In the genomic region with DNA sequence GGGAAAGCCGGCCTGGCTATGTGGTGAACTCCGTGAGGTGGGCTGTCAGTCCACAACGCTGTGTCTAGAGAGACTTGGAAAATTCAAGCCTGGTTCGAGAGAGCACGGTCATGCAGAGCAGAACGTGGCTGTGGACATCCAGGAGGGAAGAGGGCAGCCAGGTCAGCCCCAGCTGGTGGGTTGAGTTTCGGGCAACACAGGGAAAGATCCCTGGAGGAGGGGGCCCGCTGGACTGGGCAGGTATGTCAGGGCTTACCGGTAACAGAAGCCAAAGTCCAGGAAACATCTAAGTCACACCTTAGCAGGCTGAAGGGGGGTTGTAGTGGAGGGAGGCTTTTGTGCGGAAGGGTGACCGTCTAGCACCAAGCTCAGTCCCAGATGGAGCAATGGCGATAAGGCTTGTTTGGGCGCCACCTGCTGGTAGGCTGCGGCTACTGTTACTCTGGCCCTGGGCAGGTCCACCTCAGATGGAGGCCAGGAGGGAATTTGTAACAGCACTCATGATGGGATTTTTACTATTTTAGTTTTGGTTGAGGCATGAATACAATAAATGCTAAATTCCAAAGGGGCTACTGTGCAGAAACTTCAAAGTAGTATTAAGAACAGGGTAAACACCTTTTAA, we compare ENCODE assay signal across 8 cellular contexts.
A peak's percentile ranks its signal among the peaks of the same experiment; 100 is the strongest.
DNase-seq lines count a peak whose midpoint lies in the region; ATAC-seq lines count a peak whose summit lies in the region.

No MANE protein-coding gene starts in this region.

- H3K9me3 ChIP-seq in CD4-positive, CD25-positive, alpha-beta regulatory T cell (ENCODE audit: control insufficient read depth in 2 of 2, low read length in 2 of 2) = no peaks in the 10 kb centered on the region

- no peak overlapping the region for H3K27ac ChIP-seq in CD4-positive, CD25-positive, alpha-beta regulatory T cell (ENCODE audit: insufficient read depth, low read length, poor library complexity, severe bottlenecking)

- no peaks in the 10 kb centered on the region for H3K27me3 ChIP-seq in CD4-positive, CD25-positive, alpha-beta regulatory T cell (ENCODE audit: control insufficient read depth, insufficient read depth, low read length)

- no peak overlapping the region for H3K4me3 Mint-ChIP-seq in CD4-positive, CD25-positive, alpha-beta regulatory T cell

- H3K27me3 Mint-ChIP-seq in CD4-positive, CD25-positive, alpha-beta regulatory T cell = no peaks in the 10 kb centered on the region

- H3K4me3 ChIP-seq in CD4-positive, CD25-positive, alpha-beta regulatory T cell (ENCODE audit: low read depth, low read length) = no peak overlapping the region

- no peaks in the 10 kb centered on the region for H3K4me1 ChIP-seq in CD4-positive, CD25-positive, alpha-beta regulatory T cell (ENCODE audit: control insufficient read depth, insufficient read depth, low read length, poor library complexity, severe bottlenecking)

- H3K27ac Mint-ChIP-seq in CD4-positive, CD25-positive, alpha-beta regulatory T cell = peak overlapping the region in 1 of 3 donors; percentile 87

- no peaks in the 10 kb centered on the region for H3K36me3 Mint-ChIP-seq in CD4-positive, CD25-positive, alpha-beta regulatory T cell

- H3K9me3 Mint-ChIP-seq in CD4-positive, CD25-positive, alpha-beta regulatory T cell = no peaks in the 10 kb centered on the region

- no peaks in the 10 kb centered on the region for H3K36me3 ChIP-seq in CD4-positive, CD25-positive, alpha-beta regulatory T cell (ENCODE audit: control insufficient read depth, insufficient read depth, low read length)

- peak; percentile 60 to 62 for ATAC-seq in CD4-positive, CD25-positive, alpha-beta regulatory T cell (ENCODE audit: low read depth in 2 of 2)
- ATAC-seq in GM19324 (IDR thresholded peaks at IDR 0.05; ENCODE audit: low FRiP score, unreplicated experiment) = peak; percentile 87
- peak; percentile 93 for ATAC-seq in HG03342 (IDR thresholded peaks at IDR 0.05; ENCODE audit: unreplicated experiment)

- peak; percentile 22 to 45 (median 34) for DNase-seq in CD4-positive, CD25-positive, alpha-beta regulatory T cell
- DNase-seq in NCI-H510A treated with DMSO at 0.1 percent for 48 hours (lab: John Stamatoyannopoulos, UW) (peak; percentile 90), medulla oblongata (ENCODE audit: extremely low spot score) (peak; percentile 84)
- peak; percentile 82 to 84 for DNase-seq in activated CD4-positive, alpha-beta T cell treated with anti-CD3 and anti-CD28 coated beads, Interleukin-2, amount 50 U/mL, for 48 hours
- peak; percentile 52 for DNase-seq in effector CD4-positive, alpha-beta T cell
- peak; percentile 22 to 32 for DNase-seq in stimulated activated CD8-positive, alpha-beta memory T cell treated with anti-CD3 and anti-CD28 coated beads, Interleukin-15, amount 100 ng/mL, for 4 hours (ENCODE audit: low read depth in 2 of 2)

- no peaks in the 10 kb centered on the region for H3K4me1 Mint-ChIP-seq in CD4-positive, CD25-positive, alpha-beta regulatory T cell

Comparison
In these comparisons a context has a peak if more than half of its experiments do, and no peak if none do; other contexts are left out.
1. DNase-seq: peak in every context shown above with its lines; median percentile 90 in NCI-H510A treated with DMSO at 0.1 percent for 48 hours; 84 in medulla oblongata; 83 in activated CD4-positive, alpha-beta T cell treated with anti-CD3 and anti-CD28 coated beads, Interleukin-2, amount 50 U/mL, for 48 hours; 52 in effector CD4-positive, alpha-beta T cell; 34 in CD4-positive, CD25-positive, alpha-beta regulatory T cell; 27 in stimulated activated CD8-positive, alpha-beta memory T cell treated with anti-CD3 and anti-CD28 coated beads, Interleukin-15, amount 100 ng/mL, for 4 hours.